ENCODE assay signal across 1 cellular context in genomic region chr2:74188018-74188601, GRCh38.
TF ChIP-seq lines count a peak whose summit lies in the region.

No MANE protein-coding gene starts in this region.

TF ChIP-seq in A549, 52 proteins besides CTCF, POLR2A, EP300 and RAD21 (continued from another document):
- TF ChIP-seq KDM5A (IDR thresholded peaks at IDR 0.05) (no peak), ELK1 (IDR thresholded peaks at IDR 0.05; ENCODE audit: low read depth, low read length) (no peak)
